8 cellular contexts compared by ENCODE assay signal in genomic region chr6:69719602-69720193, GRCh38.
DNase-seq lines count a peak whose midpoint lies in the region; TF ChIP-seq lines count a peak whose summit lies in the region.

No MANE protein-coding gene starts in this region.

- no peak overlapping the region for H2AFZ ChIP-seq in H9 (ENCODE audit: low read length)

- no CpG with 5 or more reads among the region's 2 CpGs for WGBS in H9 (ENCODE audit: extremely low coverage, insufficient read length, low lambda C conversion rate)
- 43 to 67% methylated on average over 1 to 2 of the region's 2 CpGs for WGBS in endodermal cell (ENCODE audit: insufficient coverage in 1 of 2, insufficient read length in 1 of 2), 2 experiments

- no peaks in the 10 kb centered on the region for H3K4me1 Mint-ChIP-seq in H9
- H3K4me1 Mint-ChIP-seq in endodermal cell = no peaks in the 10 kb centered on the region
- peaks cover 1% of the 10 kb centered on the region for H3K4me1 Mint-ChIP-seq in activated naive CD8-positive, alpha-beta T cell treated with anti-CD3 and anti-CD28 coated beads for 36 hours

- H2AK5ac ChIP-seq in H9 (ENCODE audit: insufficient read length, low read length) = no peak overlapping the region

- H3K27ac ChIP-seq in H9 (ENCODE audit: insufficient read length, low read depth, low read length) (no peak overlapping the region), endodermal cell (ENCODE audit: low read depth, low read length) (no peak overlapping the region)

- no peak overlapping the region for H3K18ac ChIP-seq in H9 (ENCODE audit: insufficient read length, low read depth, low read length)

- H3K4me3 ChIP-seq in GM12864 (ENCODE audit: low read depth, low read length) (no peak overlapping the region), endodermal cell (ENCODE audit: low read length) (no peak overlapping the region)

- H2BK20ac ChIP-seq in H9 (ENCODE audit: low read depth, low read length, poor library complexity, severe bottlenecking) = no peak overlapping the region

- no peak overlapping the region for H3K4ac ChIP-seq in H9 (ENCODE audit: low read depth, low read length)

- H2BK120ac ChIP-seq in H9 (ENCODE audit: low read depth, low read length, poor library complexity, severe bottlenecking) = no peak overlapping the region

- H3K23me2 ChIP-seq in H9 (ENCODE audit: insufficient read length, low read depth, low read length, poor library complexity, severe bottlenecking) = no peaks in the 10 kb centered on the region

- no peak overlapping the region for H2BK12ac ChIP-seq in H9 (ENCODE audit: insufficient read length, low read depth, low read length)

- H3K23ac ChIP-seq in H9 (ENCODE audit: insufficient read length, low read depth, low read length) = no peak overlapping the region

- no peaks in the 10 kb centered on the region for H3K9me3 ChIP-seq in H9 (ENCODE audit: control insufficient read depth, low read depth, low read length)
- peaks cover 13% of the 10 kb centered on the region for H3K9me3 ChIP-seq in endodermal cell (ENCODE audit: control insufficient read depth, low read length)

- H3K36me3 ChIP-seq in endodermal cell (ENCODE audit: control insufficient read depth, insufficient read depth, low read length) = peaks cover 56% of the 10 kb centered on the region

- H4K5ac ChIP-seq in H9 (ENCODE audit: insufficient read length, low read depth, low read length) = no peak overlapping the region

- no peak overlapping the region for H3K27ac Mint-ChIP-seq in H9
- H3K27ac Mint-ChIP-seq in endodermal cell = no peak overlapping the region
- H3K27ac Mint-ChIP-seq in activated naive CD8-positive, alpha-beta T cell treated with anti-CD3 and anti-CD28 coated beads for 36 hours = no peak overlapping the region

- H4K20me1 ChIP-seq in H9 (ENCODE audit: control insufficient read depth, insufficient read depth, insufficient read length) = no peaks in the 10 kb centered on the region

- no peak overlapping the region for H4K91ac ChIP-seq in H9 (ENCODE audit: insufficient read length, low read depth, low read length)

- H3K9me3 Mint-ChIP-seq in H9 (peaks cover 4 to 8% of the 10 kb centered on the region in 2 experiments; a peak in 4 of 5 replicates), endodermal cell (peaks cover 15% of the 10 kb centered on the region)
- H3K9me3 Mint-ChIP-seq in activated naive CD8-positive, alpha-beta T cell treated with anti-CD3 and anti-CD28 coated beads for 36 hours = peaks cover 5% of the 10 kb centered on the region

- H2BK5ac ChIP-seq in H9 (ENCODE audit: insufficient read length, low read length) = no peak overlapping the region

- TF ChIP-seq CTCF in GM12864 (IDR thresholded peaks at IDR 0.05; ENCODE audit: low read depth, low read length, missing control alignments) (peak; percentile 41), H9 (conservative IDR thresholded peaks at IDR 0.05) (peak; percentile 60), endodermal cell (conservative IDR thresholded peaks at IDR 0.05) (peak; percentile 77)

- no peak overlapping the region for H3T11ph ChIP-seq in H9 (ENCODE audit: low read length)

- H3K27me3 ChIP-seq in H9 (ENCODE audit: insufficient read depth, low read length) (no peaks in the 10 kb centered on the region), endodermal cell (ENCODE audit: control insufficient read depth, insufficient read depth, low read length, poor library complexity, severe bottlenecking) (no peaks in the 10 kb centered on the region)

- H3K27me3 Mint-ChIP-seq in H9 (ENCODE audit: low read depth) (no peaks in the 10 kb centered on the region), endodermal cell (ENCODE audit: insufficient read depth) (no peaks in the 10 kb centered on the region)
- no peaks in the 10 kb centered on the region for H3K27me3 Mint-ChIP-seq in activated naive CD8-positive, alpha-beta T cell treated with anti-CD3 and anti-CD28 coated beads for 36 hours

- H3K79me2 ChIP-seq in H9 (ENCODE audit: insufficient read depth, low read length) = no peaks in the 10 kb centered on the region

- H3K9ac ChIP-seq in H9 (ENCODE audit: extremely low read depth, insufficient read length, low read length) (no peak overlapping the region), endodermal cell (ENCODE audit: extremely low read depth, low read length, poor library complexity, severe bottlenecking) (no peak overlapping the region)

- H3K36me3 Mint-ChIP-seq in H9 (ENCODE audit: insufficient read depth in 1 of 3, low read depth in 3 of 3) (peaks cover 6 to 26% (median 17%) of the 10 kb centered on the region in 3 experiments; a peak in 6 of 7 replicates), endodermal cell (ENCODE audit: low read depth) (peaks cover 55% of the 10 kb centered on the region)
- H3K36me3 Mint-ChIP-seq in activated naive CD8-positive, alpha-beta T cell treated with anti-CD3 and anti-CD28 coated beads for 36 hours = peaks cover 33% of the 10 kb centered on the region

- H3K4me2 ChIP-seq in H9 (ENCODE audit: insufficient read depth, insufficient read length, low read length) = no peak overlapping the region

- DNase-seq in GM12864 (ENCODE audit: low read depth) = peak; percentile 8
- no peak for DNase-seq in H9
- DNase-seq in NCI-H1105 treated with DMSO at 0.1 percent for 48 hours (lab: John Stamatoyannopoulos, UW) = peak; percentile 54
- DNase-seq in endodermal cell = peak; percentile 48
- DNase-seq in DMS79 (lab: John Stamatoyannopoulos, UW) = no peak
- DNase-seq in NCI-H187 treated with DMSO at 0.1 percent for 48 hours (lab: John Stamatoyannopoulos, UW) = no peak
- DNase-seq in activated CD4-positive, alpha-beta T cell treated with anti-CD3 and anti-CD28 coated beads, Interleukin-2, amount 50 U/mL, for 48 hours = no peak
- DNase-seq in activated naive CD8-positive, alpha-beta T cell treated with anti-CD3 and anti-CD28 coated beads for 36 hours = no peak

- no peak overlapping the region for H2BK15ac ChIP-seq in H9 (ENCODE audit: low read depth, low read length)

- no peak overlapping the region for H3K56ac ChIP-seq in H9 (ENCODE audit: insufficient read length, low read depth, low read length)

- H3K4me3 Mint-ChIP-seq in H9 (no peak overlapping the region), endodermal cell (no peak overlapping the region)
- H3K4me3 Mint-ChIP-seq in activated naive CD8-positive, alpha-beta T cell treated with anti-CD3 and anti-CD28 coated beads for 36 hours = no peak overlapping the region

- no peaks in the 10 kb centered on the region for H3K79me1 ChIP-seq in H9 (ENCODE audit: insufficient read depth, low read depth, low read length, poor library complexity, severe bottlenecking)

- no peak overlapping the region for H4K8ac ChIP-seq in H9 (replicated peaks; ENCODE audit: insufficient read length, low read depth, low read length)

- H3K4me1 ChIP-seq in H9 (ENCODE audit: insufficient read depth, low read length) (no peaks in the 10 kb centered on the region), endodermal cell (ENCODE audit: control insufficient read depth, insufficient read depth, low read length) (no peaks in the 10 kb centered on the region)

- no peak overlapping the region for H3K14ac ChIP-seq in H9 (ENCODE audit: insufficient read depth, low read length)

Comparison
In these comparisons a context has a peak if more than half of its experiments do, and no peak if none do; other contexts are left out.
1. DNase-seq: peak in GM12864 (single experiment), NCI-H1105 treated with DMSO at 0.1 percent for 48 hours (single experiment) and endodermal cell (single experiment); none in H9 (single experiment), DMS79 (single experiment), NCI-H187 treated with DMSO at 0.1 percent for 48 hours (single experiment), activated CD4-positive, alpha-beta T cell treated with anti-CD3 and anti-CD28 coated beads, Interleukin-2, amount 50 U/mL, for 48 hours (0 of 2) and activated naive CD8-positive, alpha-beta T cell treated with anti-CD3 and anti-CD28 coated beads for 36 hours (single experiment).
2. Peak in every context shown above with its lines, with median percentiles within 50 percentile points of each other: CTCF ChIP-seq.